ENCODE assay signal across 12 cellular contexts in genomic region chr12:22283006-22283506, GRCh38. TPM values are rescaled to one million over a fixed set of nuclear protein-coding genes. Genes with fewer than 3 reads are reported as not detected.
DNase-seq lines count a peak whose midpoint lies in the region; ATAC-seq and TF ChIP-seq lines count a peak whose summit lies in the region.
"Had no signal": no experiment of that assay in that cellular context is flagged by ENCODE, and none has a peak within 500 bp of the region (broad histone marks: within the 10 kb centered on the region; RNA-seq: fewer than 3 reads in every experiment).

No MANE protein-coding gene starts in this region.

- peaks cover 17% of the 10 kb centered on the region for H3K9me3 Mint-ChIP-seq in endodermal cell
- H3K9me3 Mint-ChIP-seq in activated T-cell treated with anti-CD3 and anti-CD28 coated beads, Interleukin-2, amount 50 U/mL, for 72 hours = no peaks in the 10 kb centered on the region

- peak overlapping the region; percentile 28 for H3K27ac ChIP-seq in endodermal cell (ENCODE audit: low read depth, low read length)
- peak overlapping the region in 3 of 4 donors; percentile 10 to 42 (median 35) for H3K27ac ChIP-seq in upper lobe of left lung
- H3K27ac ChIP-seq: neutrophil had no signal

- H3K9me3 ChIP-seq in endodermal cell (ENCODE audit: control insufficient read depth, low read length) = peaks cover 14% of the 10 kb centered on the region
- no peaks in the 10 kb centered on the region for H3K9me3 ChIP-seq in upper lobe of left lung
- H3K9me3 ChIP-seq: neutrophil had no signal

- TF ChIP-seq EP300 in upper lobe of left lung (IDR thresholded peaks at IDR 0.05) = no peak

- peaks cover 4% of the 10 kb centered on the region for H3K4me1 ChIP-seq in endodermal cell (ENCODE audit: control insufficient read depth, insufficient read depth, low read length)
- H3K4me1 ChIP-seq in upper lobe of left lung = no peaks in the 10 kb centered on the region

- peaks cover 18% of the 10 kb centered on the region for H3K36me3 ChIP-seq in endodermal cell (ENCODE audit: control insufficient read depth, insufficient read depth, low read length)
- H3K36me3 ChIP-seq in upper lobe of left lung = no peaks in the 10 kb centered on the region
- H3K36me3 ChIP-seq: neutrophil had no signal

- no peak for TF ChIP-seq POLR2A in upper lobe of left lung (IDR thresholded peaks at IDR 0.05)

- peaks cover 16% of the 10 kb centered on the region for H3K4me1 Mint-ChIP-seq in endodermal cell
- peaks cover 16% of the 10 kb centered on the region for H3K4me1 Mint-ChIP-seq in activated T-cell treated with anti-CD3 and anti-CD28 coated beads, Interleukin-2, amount 50 U/mL, for 72 hours (ENCODE audit: low read depth)

- H3K4me3 ChIP-seq in endodermal cell (ENCODE audit: low read length) (no peak overlapping the region), upper lobe of left lung (no peak overlapping the region)

- no peak overlapping the region for H3K9ac ChIP-seq in endodermal cell (ENCODE audit: extremely low read depth, low read length, poor library complexity, severe bottlenecking)

- peaks cover 3% of the 10 kb centered on the region for H3K27me3 Mint-ChIP-seq in endodermal cell (ENCODE audit: insufficient read depth)
- peaks cover 7% of the 10 kb centered on the region for H3K27me3 Mint-ChIP-seq in activated T-cell treated with anti-CD3 and anti-CD28 coated beads, Interleukin-2, amount 50 U/mL, for 72 hours (ENCODE audit: low read depth)

- H3K27me3 ChIP-seq in endodermal cell (ENCODE audit: control insufficient read depth, insufficient read depth, low read length, poor library complexity, severe bottlenecking) (no peaks in the 10 kb centered on the region), upper lobe of left lung (no peaks in the 10 kb centered on the region)

- DNase-seq in LHCN-M2 (ENCODE audit: low read depth) = peak; percentile 92
- no peak for DNase-seq in endodermal cell
- DNase-seq in lung microvascular endothelial cell (ENCODE audit: low read depth in 2 of 2) = peak; percentile 12 to 50
- DNase-seq in upper lobe of left lung = no peak
- DNase-seq in NOMO-1 (lab: John Stamatoyannopoulos, UW; ENCODE audit: unreplicated experiment in 2 of 2) = no peak
- no peak for DNase-seq in activated T-cell treated with anti-CD3 and anti-CD28 coated beads, Interleukin-2, amount 50 U/mL, for 72 hours
- no peak for DNase-seq in HUDEP-2 (lab: John Stamatoyannopoulos, UW; ENCODE audit: unreplicated experiment in 76 of 76)
- DNase-seq: head of caudate nucleus, NCI-H526 treated with DMSO at 0.1 percent for 48 hours, T1000 had no signal

- ATAC-seq in upper lobe of left lung (ENCODE audit: low FRiP score in 2 of 2) (peak in 1 of 2 donors; percentile 75), HG03520 (IDR thresholded peaks at IDR 0.05; ENCODE audit: unreplicated experiment) (no peak)
- no peak for ATAC-seq in activated T-cell treated with anti-CD3 and anti-CD28 coated beads, Interleukin-2, amount 50 U/mL, for 72 hours (replicated peaks in 1 of 2)

- TF ChIP-seq CTCF in endodermal cell (conservative IDR thresholded peaks at IDR 0.05) = no peak
- no peak for TF ChIP-seq CTCF in upper lobe of left lung (IDR thresholded peaks at IDR 0.05)

- WGBS in endodermal cell (ENCODE audit: insufficient coverage in 1 of 2, insufficient read length in 1 of 2), 2 experiments = 94% methylated on average over 3 of the region's 3 CpGs; no CpG with 5 or more reads in 1 of the 2 experiments
- 52% methylated on average over 3 of the region's 3 CpGs for WGBS in upper lobe of left lung, 2 donors

- H3K36me3 Mint-ChIP-seq in endodermal cell (ENCODE audit: low read depth) = peaks cover 11% of the 10 kb centered on the region
- H3K36me3 Mint-ChIP-seq in activated T-cell treated with anti-CD3 and anti-CD28 coated beads, Interleukin-2, amount 50 U/mL, for 72 hours (ENCODE audit: insufficient read depth in 2 of 2) = no peaks in the 10 kb centered on the region

- H3K27ac Mint-ChIP-seq in endodermal cell = no peak overlapping the region
- no peak overlapping the region for H3K27ac Mint-ChIP-seq in activated T-cell treated with anti-CD3 and anti-CD28 coated beads, Interleukin-2, amount 50 U/mL, for 72 hours

- H3K4me3 Mint-ChIP-seq in endodermal cell = no peak overlapping the region
- H3K4me3 Mint-ChIP-seq in activated T-cell treated with anti-CD3 and anti-CD28 coated beads, Interleukin-2, amount 50 U/mL, for 72 hours = no peak overlapping the region

RNA-seq across cellular contexts. Expression of gene ST8SIA1, which starts 51.5 kb away (rescaled TPM):
- under 0.01 and 0.86 TPM in 2 replicates for total RNA-seq in LHCN-M2 (2014; rRNA removed)
- polyA plus RNA-seq in LHCN-M2 (2012) = 0.45 TPM
- 10 to 100 TPM; 11.2 to 13.3 TPM for total RNA-seq in endodermal cell
- 36.6 TPM for polyA plus RNA-seq in endodermal cell (2013, experiment 1 of 2)
- polyA plus RNA-seq in endodermal cell (2013, experiment 2 of 2) = 37.3 TPM
- total RNA-seq in lung microvascular endothelial cell = under 0.01 and 0.60 TPM in 2 replicates
- 10 to 100 TPM in 1 of 6 donors, 1 to 10 TPM in 5; 1.4 to 10.5 (median 4.1) TPM for total RNA-seq in upper lobe of left lung
- 1 to 10 TPM; 2.9 to 8.7 TPM for total RNA-seq in activated T-cell treated with anti-CD3 and anti-CD28 coated beads, Interleukin-2, amount 50 U/mL, for 72 hours

Comparison
In these comparisons a context has a peak if more than half of its experiments do, and no peak if none do; other contexts are left out.
1. DNase-seq: peak in LHCN-M2 (single experiment) and lung microvascular endothelial cell (2 of 2); none in endodermal cell (single experiment), upper lobe of left lung (0 of 2), NOMO-1 (0 of 2), activated T-cell treated with anti-CD3 and anti-CD28 coated beads, Interleukin-2, amount 50 U/mL, for 72 hours (0 of 2) and HUDEP-2 (0 of 76).